Comparison of ENCODE assay signal across 2 cellular contexts in genomic region chr17:17016199-17017197, GRCh38.
TF ChIP-seq lines count a peak whose summit lies in the region.

No MANE protein-coding gene starts in this region.

TF ChIP-seq in HEK293, 187 proteins besides CTCF, POLR2A, EP300 and RAD21:
- TF ChIP-seq EGR2 (tag by site-specific recombination; IDR thresholded peaks at IDR 0.05; ENCODE audit: low read depth) (peak; percentile 39; the same call in 1 of the 2 replicates), ZFHX2 (tag by site-specific recombination; conservative IDR thresholded peaks at IDR 0.05) (0 out of 2 replicates have a peak, but pooled peaks have one; percentile 10)

TF ChIP-seq in K562, 482 proteins besides CTCF, POLR2A, EP300 and RAD21:
- peak; percentile 84 for TF ChIP-seq NFIC (IDR thresholded peaks at IDR 0.05)
- peak; percentile 29 for TF ChIP-seq RBM25 (IDR thresholded peaks at IDR 0.05; ENCODE audit: low read depth, low read length, severe bottlenecking)
